Comparison of ENCODE assay signal across 8 cellular contexts in the genomic region with DNA sequence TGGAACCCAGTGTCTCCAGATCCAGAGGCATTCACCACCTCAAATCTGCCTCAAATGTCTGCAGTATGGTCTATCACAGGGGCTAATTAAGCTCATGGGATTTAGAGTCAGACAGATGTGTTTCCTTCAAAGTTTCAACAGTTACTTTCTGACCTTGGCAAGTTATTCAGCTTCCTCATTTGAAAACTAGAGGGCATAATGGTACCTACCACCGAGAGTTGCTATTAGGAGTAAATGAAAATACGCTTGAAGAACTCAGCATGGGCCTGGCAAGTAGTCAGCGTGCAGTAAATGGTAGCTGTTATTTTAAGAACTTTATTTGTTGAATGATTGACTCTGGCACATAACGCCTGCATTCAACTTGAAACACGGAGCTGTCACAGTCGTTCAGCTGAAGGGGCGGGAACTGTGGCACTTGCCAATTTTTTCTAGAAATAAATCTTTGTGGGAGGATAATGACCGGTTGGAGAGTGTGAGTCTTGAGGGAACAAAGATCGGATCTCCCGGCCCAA. TPM values are rescaled to one million over a fixed set of nuclear protein-coding genes. Genes with fewer than 3 reads are reported as not detected.
DNase-seq lines count a peak whose midpoint lies in the region; ATAC-seq and TF ChIP-seq lines count a peak whose summit lies in the region.

No MANE protein-coding gene starts in this region.

- TF ChIP-seq POLR2A in stomach (IDR thresholded peaks at IDR 0.05): no peak

- CTCF ChIA-PET in Caco-2 (lab: Charles Lee): interaction anchor here (0.9 to 1.8 kb wide), 2 partner anchors 9 to 357 kb away, joined by 4 to 5 read pairs; no protein-coding TSS in a partner anchor

- peaks cover 24% of the 10 kb centered on the region for H3K4me1 Mint-ChIP-seq in Caco-2 (ENCODE audit: low read depth, unreplicated experiment)

- peak overlapping the region; percentile 83 for H3K4me3 Mint-ChIP-seq in Caco-2 (ENCODE audit: unreplicated experiment)

- TSS peak; percentile 78 for BruUV-seq in Caco-2 (replicated peaks; lab: Mats Ljungman, UMichigan)

- H3K9me3 ChIP-seq in Caco-2: no peaks in the 10 kb centered on the region
- no peaks in the 10 kb centered on the region for H3K9me3 ChIP-seq in stomach

- DNase-seq in Caco-2 (no peak), NCI-H2107 (lab: John Stamatoyannopoulos, UW) (peak; percentile 99), astrocyte of the cerebellum (ENCODE audit: low read depth) (peak; percentile 20), kidney epithelial cell (ENCODE audit: low read depth) (no peak), stomach (no peak), kidney tubule cell (ENCODE audit: low spot score) (no peak), activated gamma-delta T cell treated with Interleukin-2 at 50 U/mL for 16 hours (no peak)

- H3K27me3 ChIP-seq in Caco-2 (replicated peaks; ENCODE audit: control insufficient read depth, insufficient read depth, low read length): no peaks in the 10 kb centered on the region
- H3K27me3 ChIP-seq in kidney epithelial cell (ENCODE audit: control insufficient read depth, insufficient read depth, low read length): no peaks in the 10 kb centered on the region
- no peaks in the 10 kb centered on the region for H3K27me3 ChIP-seq in stomach

- H3K9me3 Mint-ChIP-seq in Caco-2 (ENCODE audit: unreplicated experiment): no peaks in the 10 kb centered on the region

- peaks cover 35% of the 10 kb centered on the region for H3K36me3 Mint-ChIP-seq in Caco-2 (ENCODE audit: insufficient read depth, unreplicated experiment)

- H3K27ac ChIP-seq in stomach: peak overlapping the region; percentile 81 to 99 (median 99)

- peaks cover 5% of the 10 kb centered on the region; the same call in 1 of the 2 replicates for H3K4me1 ChIP-seq in Caco-2
- peaks cover 45 to 85% (median 60%) of the 10 kb centered on the region in 4 donors for H3K4me1 ChIP-seq in stomach

- POLR2A ChIA-PET in Caco-2 (lab: Charles Lee): interaction anchor here (0.6 kb wide), 1 partner anchor 296 kb away, joined by 5 read pairs; no protein-coding TSS in a partner anchor

- in situ Hi-C loops in astrocyte of the cerebellum (cut with HindIII; ENCODE audit: low sequenced_read_pairs): no loop called here

- no peaks in the 10 kb centered on the region for H3K36me3 ChIP-seq in Caco-2 (ENCODE audit: control insufficient read depth, insufficient read depth, low read length)
- H3K36me3 ChIP-seq in kidney epithelial cell (ENCODE audit: control insufficient read depth, insufficient read depth, low read length): peaks cover 2% of the 10 kb centered on the region
- peaks cover 0 to 11% (median 0%) of the 10 kb centered on the region in 4 donors for H3K36me3 ChIP-seq in stomach

- TF ChIP-seq EP300 in stomach (IDR thresholded peaks at IDR 0.05): no peak

- intact Hi-C loops in Caco-2 (cut with micrococcal nuclease; ENCODE audit: unreplicated experiment): loop anchor here (10.0 kb wide), 1 partner anchor 54 kb away; no protein-coding TSS in a partner anchor
- intact Hi-C loops in stomach (cut with DNase I; ENCODE audit: low total_unique reads): no loop called here

- H3K27me3 Mint-ChIP-seq in Caco-2 (ENCODE audit: insufficient read depth, unreplicated experiment): no peaks in the 10 kb centered on the region

- peak; percentile 11 for ATAC-seq in GM21529 (IDR thresholded peaks at IDR 0.05; ENCODE audit: unreplicated experiment)

- H3K4me3 ChIP-seq in Caco-2 (ENCODE audit: low read depth, low read length): peak overlapping the region; percentile 81
- peak overlapping the region; percentile 89 for H3K4me3 ChIP-seq in astrocyte of the cerebellum (ENCODE audit: low read depth, low read length)
- H3K4me3 ChIP-seq in kidney epithelial cell (ENCODE audit: low read depth, low read length): peak overlapping the region; percentile 81
- H3K4me3 ChIP-seq in stomach: peak overlapping the region; percentile 77 to 99 (median 93)

- H3K27ac Mint-ChIP-seq in Caco-2 (ENCODE audit: unreplicated experiment): peak overlapping the region; percentile 96

- TF ChIP-seq CTCF in Caco-2 (IDR thresholded peaks at IDR 0.05; ENCODE audit: insufficient read depth in 1 of 2, low read depth in 1 of 2, low read length in 1 of 2, severe bottlenecking in 1 of 2, unreplicated experiment in 1 of 2): no peak
- TF ChIP-seq CTCF in astrocyte of the cerebellum (IDR thresholded peaks at IDR 0.05; ENCODE audit: low read depth, low read length, missing control alignments): peak; percentile 12
- peak; percentile 21 for TF ChIP-seq CTCF in kidney epithelial cell (IDR thresholded peaks at IDR 0.05; ENCODE audit: insufficient read depth, low read length, poor library complexity, severe bottlenecking)
- no peak for TF ChIP-seq CTCF in stomach (IDR thresholded peaks at IDR 0.05)

- 0 to 2% (median 1%) methylated on average over 10 of the region's 10 CpGs for WGBS in stomach, 5 donors

RNA-seq across cellular contexts. Expression of a gene that starts 1.2 kb away (rescaled TPM):
- total RNA-seq in Caco-2 (2022) (181 and 219 TPM in 2 replicates), kidney epithelial cell (428 and 441 TPM in 2 replicates), stomach (100 to 1,000 TPM in 4 of 5 donors, 10 to 100 TPM in 1; 99.1 to 252 (median 145) TPM)
- 100 to 1,000 TPM in 2 of 3 donors, 10 to 100 TPM in 1; 95.5 to 185 (median 162) TPM for polyA plus RNA-seq in stomach

RNA-seq across cellular contexts. Expression of a gene that starts 57.8 kb away (rescaled TPM):
- total RNA-seq in Caco-2 (2022) (142 and 144 TPM in 2 replicates), kidney epithelial cell (82.7 and 92.3 TPM in 2 replicates), stomach (10 to 100 TPM in 4 of 5 donors, 1 to 10 TPM in 1; 3.5 to 79.9 (median 39.6) TPM)
- 10 to 100 TPM; 19.7 to 34.6 (median 32.1) TPM for polyA plus RNA-seq in stomach

Comparison
In these comparisons a context has a peak if more than half of its experiments do, and no peak if none do; other contexts are left out.
1. DNase-seq: peak in NCI-H2107 (single experiment) and astrocyte of the cerebellum (single experiment); none in Caco-2 (0 of 2), kidney epithelial cell (single experiment), stomach (single experiment), kidney tubule cell (single experiment) and activated gamma-delta T cell treated with Interleukin-2 at 50 U/mL for 16 hours (single experiment).
2. CTCF ChIP-seq: peak in astrocyte of the cerebellum (single experiment) and kidney epithelial cell (single experiment); none in Caco-2 (0 of 2) and stomach (0 of 7).
3. Peak in every context shown above with its lines, with median percentiles within 50 percentile points of each other: H3K4me3 ChIP-seq.